In genomic region chr16:71869089-71869488, GRCh38 we compare ENCODE assay signal across 26 cellular contexts.
"Had no signal": no experiment of that assay in that cellular context is flagged by ENCODE, and none has a peak within 500 bp of the region (broad histone marks: within the 10 kb centered on the region; RNA-seq: fewer than 3 reads in every experiment).

No MANE protein-coding gene starts in this region.

- H3K9me3 ChIP-seq: stomach, suprapubic skin, testis, thoracic aorta, thyroid gland, tibial artery, tibial nerve, transverse colon, upper lobe of left lung, upper lobe of right lung, uterus, vagina had no signal

- ATAC-seq: stimulated activated effector memory CD8-positive, alpha-beta T cell treated with anti-CD3 and anti-CD28 coated beads, Interleukin-12 subunit alpha, Interleukin-12 subunit beta, amount 100 ng/mL, for 72 hours; stimulated activated memory B cell treated with anti-CD40 and anti-IgM and Interleukin-4, amounts not matched to agents 10 μg/mL and 1 μg/mL and 100 μg/mL, for 72 hours; stimulated activated naive B cell treated with anti-CD40 and anti-IgM and Interleukin-4, amounts not matched to agents 10 μg/mL and 1 μg/mL and 100 μg/mL, for 72 hours; stimulated activated naive CD8-positive, alpha-beta T cell treated with anti-CD3 and anti-CD28 coated beads, Interleukin-15, amount 100 ng/mL, for 72 hours; stimulated activated naive CD8-positive, alpha-beta T cell treated with anti-CD3 and anti-CD28 coated beads, Interleukin-15, Interleukin-2, amounts not matched to agents 100 U/mL and 50 U/mL, for 24 hours; upper lobe of right lung had no signal

- H3K36me3 ChIP-seq: uterus had no signal

- H3K4me1 ChIP-seq: stomach, suprapubic skin, testis, thyroid gland, tibial artery, tibial nerve, transverse colon, upper lobe of left lung, upper lobe of right lung, uterus, vagina had no signal

- H3K27ac ChIP-seq: stomach, suprapubic skin, testis, thoracic aorta, thyroid gland, tibial artery, tibial nerve, transverse colon, upper lobe of left lung, upper lobe of right lung, uterus, vagina had no signal

- H3K4me3 ChIP-seq: stomach, suprapubic skin, testis, thoracic aorta, thyroid gland, tibial artery, tibial nerve, transverse colon, upper lobe of left lung, upper lobe of right lung, uterus, vagina had no signal

- H3K27me3 ChIP-seq: stomach, suprapubic skin, testis, thyroid gland, tibial artery, tibial nerve, transverse colon, upper lobe of left lung, upper lobe of right lung, uterus, vagina had no signal

- DNase-seq: stimulated activated CD4-positive, alpha-beta T cell treated with anti-CD3 and anti-CD28 coated beads, Interleukin-2, amount 100 ng/mL, for 48 hours; stimulated activated CD4-positive, alpha-beta T cell treated with anti-CD3 and anti-CD28 coated beads, Interleukin-4, amount 100 ng/mL, for 1 hour; stimulated activated CD4-positive, alpha-beta T cell treated with anti-CD3 and anti-CD28 coated beads, Interleukin-4, amount 100 ng/mL, for 24 hours; stimulated activated CD4-positive, alpha-beta T cell treated with anti-CD3 and anti-CD28 coated beads, Interleukin-4, amount 100 ng/mL, for 4 hours; stimulated activated CD8-positive, alpha-beta memory T cell treated with anti-CD3 and anti-CD28 coated beads, Interleukin-4, amount 100 ng/mL, for 48 hours; stimulated activated naive B cell treated with anti-CD40 and anti-IgM and Interleukin-4, amounts not matched to agents 10 μg/mL and 1 μg/mL and 100 μg/mL, for 72 hours; stimulated activated naive CD4-positive, alpha-beta T cell; stimulated activated naive CD4-positive, alpha-beta T cell treated with Interleukin-2 at 50 U/mL for 16 hours; stimulated activated naive CD8-positive, alpha-beta T cell treated with anti-CD3 and anti-CD28 coated beads, Interleukin-15, amount 100 ng/mL, for 72 hours; stimulated activated naive CD8-positive, alpha-beta T cell treated with anti-CD3 and anti-CD28 coated beads, Interleukin-15, Interleukin-2, amounts not matched to agents 100 U/mL and 50 U/mL, for 24 hours; stomach; substantia nigra; testis; thyroid gland; tibial artery; transverse colon; trophoblast cell; upper lobe of left lung; upper lobe of right lung; uterus had no signal
